In genomic region chrX:37678574-37678973, GRCh38 we compare ENCODE assay signal across 1 cellular context.
TF ChIP-seq lines count a peak whose summit lies in the region.

No MANE protein-coding gene starts in this region.

TF ChIP-seq in GM12878, 131 proteins besides CTCF, POLR2A, EP300 and RAD21 (continued from another document):
- TF ChIP-seq CEBPZ (IDR thresholded peaks at IDR 0.05; ENCODE audit: low read depth, low read length) = no peak
- no peak for TF ChIP-seq RUNX3 (IDR thresholded peaks at IDR 0.05; ENCODE audit: low read length)
- TF ChIP-seq ZNF687 (IDR thresholded peaks at IDR 0.05) = no peak
- TF ChIP-seq PBX3 (IDR thresholded peaks at IDR 0.05; ENCODE audit: insufficient replicate concordance, low read depth, low read length) = no peak
- TF ChIP-seq BMI1 (IDR thresholded peaks at IDR 0.05; ENCODE audit: borderline replicate concordance) = no peak
- no peak for TF ChIP-seq FOS (IDR thresholded peaks at IDR 0.05; ENCODE audit: borderline replicate concordance, extremely low read depth, insufficient read length)
- TF ChIP-seq GATAD2B (conservative IDR thresholded peaks at IDR 0.05; ENCODE audit: low read depth) = no peak
- no peak for TF ChIP-seq ZNF217 (IDR thresholded peaks at IDR 0.05)
- TF ChIP-seq CBFB (IDR thresholded peaks at IDR 0.05; ENCODE audit: low read depth) = no peak
- TF ChIP-seq EZH2 (IDR thresholded peaks at IDR 0.05; ENCODE audit: borderline replicate concordance, control insufficient read depth, low read depth, low read length) = no peak
- TF ChIP-seq ATF2 (IDR thresholded peaks at IDR 0.05; ENCODE audit: low read length) = no peak
TF ChIP-seq in GM12878: peak in this region for 0.
